Comparison of ENCODE assay signal across 1 cellular context in genomic region chr1:110155878-110156522, GRCh38.
TF ChIP-seq lines count a peak whose summit lies in the region.

No MANE protein-coding gene starts in this region.

TF ChIP-seq in HepG2, 621 proteins besides CTCF, POLR2A, EP300 and RAD21 (continued from another document and continues in another):
- TF ChIP-seq ZNF430 (CRISPR knock-in tag; IDR thresholded peaks at IDR 0.05) (0 out of 2 replicates have a peak, but pooled peaks have one; percentile 38), ATF5 (CRISPR knock-in tag; IDR thresholded peaks at IDR 0.05; ENCODE audit: low read depth) (no peak), DZIP1 (CRISPR knock-in tag; IDR thresholded peaks at IDR 0.05) (no peak), ZNF660 (CRISPR knock-in tag; IDR thresholded peaks at IDR 0.05; ENCODE audit: borderline replicate concordance, low read depth) (no peak), BRD4 (CRISPR knock-in tag; IDR thresholded peaks at IDR 0.05) (no peak), AGO2 (optimal IDR thresholded peaks at IDR 0.05; ENCODE audit: low read depth, low read length) (no peak), ARNT (IDR thresholded peaks at IDR 0.05) (no peak), REL (CRISPR knock-in tag; conservative IDR thresholded peaks at IDR 0.05) (no peak), ZNF549 (CRISPR knock-in tag; IDR thresholded peaks at IDR 0.05) (no peak), ZNF414 (CRISPR knock-in tag; IDR thresholded peaks at IDR 0.05) (no peak), CENPBD1 (CRISPR knock-in tag; IDR thresholded peaks at IDR 0.05; ENCODE audit: borderline replicate concordance, low read depth) (no peak), ZNF614 (CRISPR knock-in tag; IDR thresholded peaks at IDR 0.05; ENCODE audit: borderline replicate concordance) (no peak), PHB2 (IDR thresholded peaks at IDR 0.05; ENCODE audit: partially characterized antibody) (no peak), ZNF207 (IDR thresholded peaks at IDR 0.05; ENCODE audit: borderline replicate concordance) (no peak), ZNF576 (CRISPR knock-in tag; IDR thresholded peaks at IDR 0.05) (no peak), ATF7 (IDR thresholded peaks at IDR 0.05) (no peak), ATF7 (CRISPR knock-in tag; IDR thresholded peaks at IDR 0.05) (no peak), ZBTB44 (CRISPR knock-in tag; IDR thresholded peaks at IDR 0.05) (peak; percentile 70; the same call in 1 of the 2 replicates), PBX2 (CRISPR knock-in tag; IDR thresholded peaks at IDR 0.05) (no peak), UBTF (CRISPR knock-in tag; IDR thresholded peaks at IDR 0.05) (no peak), RNF2 (conservative IDR thresholded peaks at IDR 0.05; ENCODE audit: low read depth) (no peak), ATF7-NPFF (CRISPR knock-in tag; IDR thresholded peaks at IDR 0.05; ENCODE audit: low read depth) (no peak), ZFP36L1 (CRISPR knock-in tag; IDR thresholded peaks at IDR 0.05) (0 out of 2 replicates have a peak, but pooled peaks have one; percentile 59), SMAD9 (CRISPR knock-in tag; IDR thresholded peaks at IDR 0.05) (no peak), ZNF724P (CRISPR knock-in tag; IDR thresholded peaks at IDR 0.05; ENCODE audit: borderline replicate concordance) (no peak), ELF4 (CRISPR knock-in tag; IDR thresholded peaks at IDR 0.05; ENCODE audit: borderline replicate concordance) (no peak), KMT2B (CRISPR knock-in tag; IDR thresholded peaks at IDR 0.05) (no peak), PAX8 (CRISPR knock-in tag; IDR thresholded peaks at IDR 0.05; ENCODE audit: borderline replicate concordance) (no peak), ZNF800 (CRISPR knock-in tag; IDR thresholded peaks at IDR 0.05) (no peak), ZNF619 (CRISPR knock-in tag; IDR thresholded peaks at IDR 0.05) (no peak), HHEX (CRISPR knock-in tag; IDR thresholded peaks at IDR 0.05) (no peak), ZNF552 (CRISPR knock-in tag; IDR thresholded peaks at IDR 0.05; ENCODE audit: borderline replicate concordance) (0 out of 2 replicates have a peak, but pooled peaks have one; percentile 59), ZNF12 (CRISPR knock-in tag; IDR thresholded peaks at IDR 0.05) (0 out of 2 replicates have a peak, but pooled peaks have one; percentile 27), ZNF382 (CRISPR knock-in tag; IDR thresholded peaks at IDR 0.05; ENCODE audit: borderline replicate concordance) (no peak), CERS6 (CRISPR knock-in tag; IDR thresholded peaks at IDR 0.05) (no peak), USF2 (IDR thresholded peaks at IDR 0.05; ENCODE audit: low read depth, low read length) (no peak), USF2 (CRISPR knock-in tag; IDR thresholded peaks at IDR 0.05; ENCODE audit: borderline replicate concordance) (no peak), ETV5 (CRISPR knock-in tag; IDR thresholded peaks at IDR 0.05; ENCODE audit: borderline replicate concordance) (0 out of 2 replicates have a peak, but pooled peaks have one; percentile 25), SNAPC5 (CRISPR knock-in tag; IDR thresholded peaks at IDR 0.05; ENCODE audit: borderline replicate concordance) (0 out of 2 replicates have a peak, but pooled peaks have one; percentile 41), ATAD3A (CRISPR knock-in tag; IDR thresholded peaks at IDR 0.05) (no peak), FOSL2 (CRISPR knock-in tag; IDR thresholded peaks at IDR 0.05) (peak; percentile 46; the same call in 1 of the 2 replicates), ZNF609 (CRISPR knock-in tag; IDR thresholded peaks at IDR 0.05; ENCODE audit: borderline replicate concordance) (no peak)
